Comparison of ENCODE assay signal across 22 cellular contexts in genomic region chr15:81176291-81176893, GRCh38. TPM values are rescaled to one million over a fixed set of nuclear protein-coding genes. Genes with fewer than 3 reads are reported as not detected.
DNase-seq lines count a peak whose midpoint lies in the region; ATAC-seq, FAIRE-seq and TF ChIP-seq lines count a peak whose summit lies in the region.
"Had no signal": no experiment of that assay in that cellular context is flagged by ENCODE, and none has a peak within 500 bp of the region (broad histone marks: within the 10 kb centered on the region; RNA-seq: fewer than 3 reads in every experiment).

No MANE protein-coding gene starts in this region.

- no peak overlapping the region for H3K9ac ChIP-seq in K562 (ENCODE audit: insufficient read depth in 1 of 2, low read depth in 2 of 2, low read length in 2 of 2)
- H3K9ac ChIP-seq: BLaER1 treated with 17β-estradiol and CSF1 and Interleukin-3, amounts not matched to agents 10 nM and 100 nM had no signal

- CTCF ChIA-PET in K562 (lab: Yijun Ruan, JAX; ENCODE audit: low intra/inter-chr PET ratio): interaction anchor here (0.7 kb wide), 1 partner anchor 185 kb away, joined by 3 read pairs; no protein-coding TSS in a partner anchor

- no peak for TF ChIP-seq POLR2A in K562 (conservative IDR thresholded peaks at IDR 0.05)
- TF ChIP-seq POLR2A in vagina (IDR thresholded peaks at IDR 0.05): no peak

- no peak for DNase-seq in K562 (ENCODE audit: extremely low read depth in 1 of 4, low spot score in 3 of 4)
- peak; percentile 66 to 86 for DNase-seq in heart right ventricle
- DNase-seq in pancreas: peak in 1 of 6 donors; percentile 26
- peak in 1 of 2 donors; percentile 91 for DNase-seq in vagina (ENCODE audit: extremely low spot score in 2 of 2)
- no peak for DNase-seq in inferior parietal cortex (ENCODE audit: extremely low spot score)
- no peak for DNase-seq in frontal cortex (ENCODE audit: low spot score in 2 of 2)
- DNase-seq in activated CD4-positive, alpha-beta T cell treated with anti-CD3 and anti-CD28 coated beads for 4 hours: no peak
- DNase-seq: activated CD4-positive, alpha-beta T cell treated with anti-CD3 and anti-CD28 coated beads for 36 hours; activated CD8-positive, alpha-beta memory T cell treated with anti-CD3 and anti-CD28 coated beads, Interleukin-2, amount 50 U/mL, for 4 hours; activated naive CD4-positive, alpha-beta T cell treated with anti-CD3 and anti-CD28 coated beads, Interleukin-2, amount 50 U/mL, for 16 hours; DMS53; effector CD4-positive, alpha-beta T cell; foreskin keratinocyte; NCI-H1694; NCI-H446 treated with DMSO at 0.1 percent for 48 hours; small intestine; stimulated activated naive B cell treated with anti-CD40 and anti-IgM and Interleukin-4, amounts not matched to agents 10 μg/mL and 1 μg/mL and 100 μg/mL, for 72 hours; T1000 had no signal

- no peak for TF ChIP-seq RAD21 in K562 (CRISPR knock-in tag; conservative IDR thresholded peaks at IDR 0.05 in 1 of 2, IDR thresholded peaks at IDR 0.05 in 1 of 2)

- TF ChIP-seq EP300 in K562 (IDR thresholded peaks at IDR 0.05; ENCODE audit: low read length): no peak

- in situ Hi-C loops in K562 (cut with MboI): no loop called here

- no peak overlapping the region for H3K4me3 ChIP-seq in K562
- H3K4me3 ChIP-seq in heart right ventricle: no peak overlapping the region
- H3K4me3 ChIP-seq in pancreas: no peak overlapping the region
- no peak overlapping the region for H3K4me3 ChIP-seq in vagina
- H3K4me3 ChIP-seq: BLaER1 treated with 17β-estradiol and CSF1 and Interleukin-3, amounts not matched to agents 10 nM and 100 nM; breast epithelium; SJSA1 had no signal

- intact Hi-C loops in K562 (cut with micrococcal nuclease) (no loop called here), heart right ventricle (cut with DNase I) (loop anchor here in 1 of 10 donors (2.0 kb wide), 1 partner anchor 16 kb away; no protein-coding TSS in a partner anchor), pancreas (cut with DNase I) (no loop called here), vagina (cut with DNase I) (no loop called here)

- H2AFZ ChIP-seq in K562 (ENCODE audit: low read depth, low read length): no peak overlapping the region

- H3K4me2 ChIP-seq in K562 (ENCODE audit: insufficient read depth, low read length): no peak overlapping the region
- H3K4me2 ChIP-seq: BLaER1 treated with 17β-estradiol and CSF1 and Interleukin-3, amounts not matched to agents 10 nM and 100 nM had no signal

- H3K79me2 ChIP-seq in K562 (ENCODE audit: control insufficient read depth, insufficient read depth, low read length): no peaks in the 10 kb centered on the region

- WGBS in K562 (ENCODE audit: insufficient coverage, low coverage, missing lambda C conversion rate): 55% methylated on average over 14 of the region's 16 CpGs
- 57 to 63% methylated on average over 16 of the region's 16 CpGs for WGBS in heart right ventricle, 2 donors
- 77 to 80% methylated on average over 16 of the region's 16 CpGs for WGBS in pancreas, 2 donors

- no peak overlapping the region for H3K27ac ChIP-seq in K562 (ENCODE audit: extremely low read depth, low read depth, low read length)
- peak overlapping the region; percentile 24 to 87 (median 82) for H3K27ac ChIP-seq in heart right ventricle
- H3K27ac ChIP-seq in pancreas: no peak overlapping the region
- H3K27ac ChIP-seq in vagina: peak overlapping the region; percentile 60
- H3K27ac ChIP-seq: BLaER1 treated with 17β-estradiol and CSF1 and Interleukin-3, amounts not matched to agents 10 nM and 100 nM; foreskin keratinocyte; neutrophil; SJSA1 had no signal

- H4K20me1 ChIP-seq in K562 (replicated peaks; ENCODE audit: control insufficient read depth, insufficient read depth, low read length): no peaks in the 10 kb centered on the region
- H4K20me1 ChIP-seq: BLaER1 treated with 17β-estradiol and CSF1 and Interleukin-3, amounts not matched to agents 10 nM and 100 nM had no signal

- H3K36me3 ChIP-seq in K562 (ENCODE audit: control insufficient read depth, insufficient read depth, low read length): peaks cover 6% of the 10 kb centered on the region; the same call in 2 of the 3 replicates
- no peaks in the 10 kb centered on the region for H3K36me3 ChIP-seq in heart right ventricle
- no peaks in the 10 kb centered on the region for H3K36me3 ChIP-seq in pancreas
- H3K36me3 ChIP-seq in vagina: no peaks in the 10 kb centered on the region
- H3K36me3 ChIP-seq: BLaER1 treated with 17β-estradiol and CSF1 and Interleukin-3, amounts not matched to agents 10 nM and 100 nM; breast epithelium; neutrophil; SJSA1 had no signal

- FAIRE-seq in K562 (lab: Jason Lieb, UNC) (no peak), pancreas (lab: Jason Lieb, UNC) (no peak), frontal cortex (lab: Jason Lieb, UNC) (no peak)
- FAIRE-seq: small intestine had no signal

- H3K4me1 ChIP-seq in K562 (replicated peaks in 1 of 2; ENCODE audit: control insufficient read depth in 2 of 2, insufficient read depth in 2 of 2, low read length in 2 of 2): peaks cover 4 to 7% of the 10 kb centered on the region in 2 experiments; a peak in 4 of 5 replicates
- peaks cover 2 to 45% (median 10%) of the 10 kb centered on the region in 9 donors for H3K4me1 ChIP-seq in heart right ventricle
- H3K4me1 ChIP-seq in pancreas: no peaks in the 10 kb centered on the region
- peaks cover 17% of the 10 kb centered on the region for H3K4me1 ChIP-seq in vagina
- H3K4me1 ChIP-seq: BLaER1 treated with 17β-estradiol and CSF1 and Interleukin-3, amounts not matched to agents 10 nM and 100 nM; breast epithelium; foreskin keratinocyte; SJSA1 had no signal

- POLR2A ChIA-PET in K562 (lab: Yijun Ruan, JAX): no interaction called here

- peak; percentile 26; the same call in 1 of the 3 replicates for ATAC-seq in K562
- ATAC-seq in heart right ventricle: peak; percentile 83 to 93 (median 89)
- peak in 3 of 4 donors; percentile 30 to 55 (median 47) for ATAC-seq in pancreas
- ATAC-seq: activated CD4-positive, alpha-beta T cell treated with anti-CD3 and anti-CD28 coated beads for 36 hours; foreskin keratinocyte; stimulated activated naive B cell treated with anti-CD40 and anti-IgM and Interleukin-4, amounts not matched to agents 10 μg/mL and 1 μg/mL and 100 μg/mL, for 72 hours had no signal

- no peaks in the 10 kb centered on the region for H3K9me3 ChIP-seq in K562 (replicated peaks; ENCODE audit: control insufficient read depth, insufficient read depth, low read depth, low read length)
- no peaks in the 10 kb centered on the region for H3K9me3 ChIP-seq in heart right ventricle
- H3K9me3 ChIP-seq in pancreas: no peaks in the 10 kb centered on the region
- no peaks in the 10 kb centered on the region for H3K9me3 ChIP-seq in vagina
- H3K9me3 ChIP-seq: BLaER1 treated with 17β-estradiol and CSF1 and Interleukin-3, amounts not matched to agents 10 nM and 100 nM; breast epithelium; neutrophil; SJSA1 had no signal

- no peaks in the 10 kb centered on the region for H3K27me3 ChIP-seq in K562 (ENCODE audit: control insufficient read depth in 2 of 2, insufficient read depth in 2 of 2, low read length in 2 of 2)
- peaks cover 0 to 7% (median 3%) of the 10 kb centered on the region in 7 donors for H3K27me3 ChIP-seq in heart right ventricle
- no peaks in the 10 kb centered on the region for H3K27me3 ChIP-seq in pancreas
- H3K27me3 ChIP-seq in vagina: no peaks in the 10 kb centered on the region
- H3K27me3 ChIP-seq: BLaER1 treated with 17β-estradiol and CSF1 and Interleukin-3, amounts not matched to agents 10 nM and 100 nM; breast epithelium; foreskin keratinocyte; SJSA1 had no signal

- TF ChIP-seq CTCF in K562 (IDR thresholded peaks at IDR 0.05 in 2 of 3, conservative IDR thresholded peaks at IDR 0.05 in 1 of 3; ENCODE audit: insufficient read depth in 2 of 3, low read depth in 1 of 3, low read length in 3 of 3): no peak
- TF ChIP-seq CTCF in heart right ventricle (IDR thresholded peaks at IDR 0.05): peak in 7 of 9 donors; percentile 6 to 55 (median 26)
- no peak for TF ChIP-seq CTCF in pancreas (IDR thresholded peaks at IDR 0.05)
- TF ChIP-seq CTCF in vagina (IDR thresholded peaks at IDR 0.05): no peak

- no TSS peak for BruUV-seq in K562 (replicated peaks; lab: Mats Ljungman, UMichigan)

- no peaks in the 10 kb centered on the region for H3K9me1 ChIP-seq in K562 (ENCODE audit: control insufficient read depth, insufficient read depth, low read length)

RNA-seq across cellular contexts. Expression of gene IL16, which starts 20.3 kb away (rescaled TPM):
- total RNA-seq in K562 (2011; cell fraction: chromatin; rRNA removed; ENCODE audit: low replicate concordance): 38.7 and 65.0 TPM in 2 replicates
- total RNA-seq in K562 (2011; cell fraction: nucleolus; rRNA removed): 25.1 and 33.4 TPM in 2 replicates
- total RNA-seq in K562 (2011; cell fraction: nucleoplasm; rRNA removed): 22.6 and 27.1 TPM in 2 replicates
- total RNA-seq in K562 (2014; rRNA removed) (5.6 and 5.9 TPM in 2 replicates), K562 (2014; rRNA removed; fragmentation: Illumina TruSeq; extraction: Trizol) (8.7 and 10.6 TPM in 2 replicates), K562 (2015; rRNA removed; fragmentation: Illumina TruSeq; extraction: Trizol) (7.6 and 8.1 TPM in 2 replicates), K562 (2021) (16.0 and 16.8 TPM in 2 replicates), heart right ventricle (10 to 100 TPM in 1 of 10 donors, 1 to 10 TPM in 9; 3.3 to 13.1 (median 4.1) TPM), pancreas (1 to 10 TPM in 5 of 6 donors, under 1 TPM in 1; 0.79 to 7.0 (median 2.6) TPM), vagina (19.9 TPM), frontal cortex (0.82 TPM)
- polyA plus RNA-seq in K562 (2011; rRNA removed) (3.1 and 13.3 TPM in 2 replicates), K562 (2014; fragmentation: Illumina TruSeq; extraction: Trizol) (15.2 and 17.7 TPM in 2 replicates), K562 (2014; fragmentation: Nextera tagmentation; extraction: Ambion mirVana) (1 to 10 TPM; 1.4 to 1.9 TPM), K562 (2014; rRNA removed) (15.0 and 18.8 TPM in 2 replicates), heart right ventricle (1 to 10 TPM; 4.3 to 4.9 TPM), pancreas (1 to 10 TPM; 2.2 to 2.5 TPM)
- polyA plus RNA-seq in K562 (2011; cell fraction: cytosol; rRNA removed): 2.6 and 10.3 TPM in 2 replicates
- polyA plus RNA-seq in K562 (2011; cell fraction: nucleus; rRNA removed): 13.5 and 96.3 TPM in 2 replicates
- 10.6 and 19.0 TPM in 2 replicates for polyA plus RNA-seq in K562 (2012)
- polyA minus RNA-seq in K562 (2011; rRNA and poly(A)+ RNA removed): 4.0 and 12.0 TPM in 2 replicates
- polyA minus RNA-seq in K562 (2011; cell fraction: cytosol; rRNA and poly(A)+ RNA removed): 0.46 and 5.0 TPM in 2 replicates
- 5.4 and 23.2 TPM in 2 replicates for polyA minus RNA-seq in K562 (2011; cell fraction: nucleus; rRNA and poly(A)+ RNA removed)
- total RNA-seq: SJSA1 had no signal
- polyA plus RNA-seq: foreskin keratinocyte had no signal

RNA-seq across cellular contexts. Expression of gene CFAP161, which starts 42.3 kb away (rescaled TPM):
- 121 and 131 TPM in 2 replicates for total RNA-seq in K562 (2011; cell fraction: chromatin; rRNA removed; ENCODE audit: low replicate concordance)
- 46.2 and 49.2 TPM in 2 replicates for total RNA-seq in K562 (2011; cell fraction: nucleolus; rRNA removed)
- total RNA-seq in K562 (2011; cell fraction: nucleoplasm; rRNA removed): 56.2 and 86.6 TPM in 2 replicates
- 32.1 and 52.2 TPM in 2 replicates for total RNA-seq in K562 (2014; rRNA removed)
- 51.7 and 69.6 TPM in 2 replicates for total RNA-seq in K562 (2014; rRNA removed; fragmentation: Illumina TruSeq; extraction: Trizol)
- 25.8 and 26.5 TPM in 2 replicates for total RNA-seq in K562 (2015; rRNA removed; fragmentation: Illumina TruSeq; extraction: Trizol)
- total RNA-seq in K562 (2021): 36.3 and 36.5 TPM in 2 replicates
- 11.4 and 75.6 TPM in 2 replicates for polyA plus RNA-seq in K562 (2011; rRNA removed)
- polyA plus RNA-seq in K562 (2011; cell fraction: cytosol; rRNA removed): 5.0 and 28.2 TPM in 2 replicates
- 13.9 and 76.2 TPM in 2 replicates for polyA plus RNA-seq in K562 (2011; cell fraction: nucleus; rRNA removed)
- polyA plus RNA-seq in K562 (2012): 22.9 and 27.3 TPM in 2 replicates
- polyA plus RNA-seq in K562 (2014; fragmentation: Illumina TruSeq; extraction: Trizol): 76.3 and 78.7 TPM in 2 replicates
- polyA plus RNA-seq in K562 (2014; fragmentation: Nextera tagmentation; extraction: Ambion mirVana): 10 to 100 TPM; 78.3 to 83.3 TPM
- 62.1 and 79.4 TPM in 2 replicates for polyA plus RNA-seq in K562 (2014; rRNA removed)
- 10.7 and 54.7 TPM in 2 replicates for polyA minus RNA-seq in K562 (2011; rRNA and poly(A)+ RNA removed)
- 5.2 and 32.8 TPM in 2 replicates for polyA minus RNA-seq in K562 (2011; cell fraction: cytosol; rRNA and poly(A)+ RNA removed)
- polyA minus RNA-seq in K562 (2011; cell fraction: nucleus; rRNA and poly(A)+ RNA removed): 12.0 and 40.0 TPM in 2 replicates
- 1 to 10 TPM in 3 of 10 donors, under 1 TPM in 7; 0.28 to 1.2 (median 0.83) TPM for total RNA-seq in heart right ventricle
- polyA plus RNA-seq in heart right ventricle: under 1 TPM; 0.32 to 0.95 TPM
- total RNA-seq in pancreas: under 1 TPM in 5 of 6 donors, not detected in 1; 0.14 to 0.25 (median 0.17) TPM
- under 1 TPM; 0.08 to 0.12 TPM for polyA plus RNA-seq in pancreas
- 8.6 TPM for total RNA-seq in vagina
- 6.9 TPM for total RNA-seq in frontal cortex
- total RNA-seq: activated CD4-positive, alpha-beta T cell treated with anti-CD3 and anti-CD28 coated beads for 36 hours; foreskin keratinocyte; SJSA1 had no signal
- polyA plus RNA-seq: foreskin keratinocyte had no signal

Comparison
In these comparisons a context has a peak if more than half of its experiments do, and no peak if none do; other contexts are left out.
1. ATAC-seq: peak in every context shown above with its lines; median percentile 89 in heart right ventricle; 47 in pancreas; 26 in K562.
2. DNase-seq: peak in heart right ventricle (2 of 2); none in K562 (0 of 4), inferior parietal cortex (single experiment), frontal cortex (0 of 2) and activated CD4-positive, alpha-beta T cell treated with anti-CD3 and anti-CD28 coated beads for 4 hours (0 of 2).
3. H3K27ac ChIP-seq: peak in heart right ventricle (10 of 10) and vagina (single experiment); none in K562 (single experiment) and pancreas (0 of 4).
4. CTCF ChIP-seq: peak in heart right ventricle (7 of 9); none in K562 (0 of 3), pancreas (0 of 4) and vagina (0 of 3).